In the genomic region with DNA sequence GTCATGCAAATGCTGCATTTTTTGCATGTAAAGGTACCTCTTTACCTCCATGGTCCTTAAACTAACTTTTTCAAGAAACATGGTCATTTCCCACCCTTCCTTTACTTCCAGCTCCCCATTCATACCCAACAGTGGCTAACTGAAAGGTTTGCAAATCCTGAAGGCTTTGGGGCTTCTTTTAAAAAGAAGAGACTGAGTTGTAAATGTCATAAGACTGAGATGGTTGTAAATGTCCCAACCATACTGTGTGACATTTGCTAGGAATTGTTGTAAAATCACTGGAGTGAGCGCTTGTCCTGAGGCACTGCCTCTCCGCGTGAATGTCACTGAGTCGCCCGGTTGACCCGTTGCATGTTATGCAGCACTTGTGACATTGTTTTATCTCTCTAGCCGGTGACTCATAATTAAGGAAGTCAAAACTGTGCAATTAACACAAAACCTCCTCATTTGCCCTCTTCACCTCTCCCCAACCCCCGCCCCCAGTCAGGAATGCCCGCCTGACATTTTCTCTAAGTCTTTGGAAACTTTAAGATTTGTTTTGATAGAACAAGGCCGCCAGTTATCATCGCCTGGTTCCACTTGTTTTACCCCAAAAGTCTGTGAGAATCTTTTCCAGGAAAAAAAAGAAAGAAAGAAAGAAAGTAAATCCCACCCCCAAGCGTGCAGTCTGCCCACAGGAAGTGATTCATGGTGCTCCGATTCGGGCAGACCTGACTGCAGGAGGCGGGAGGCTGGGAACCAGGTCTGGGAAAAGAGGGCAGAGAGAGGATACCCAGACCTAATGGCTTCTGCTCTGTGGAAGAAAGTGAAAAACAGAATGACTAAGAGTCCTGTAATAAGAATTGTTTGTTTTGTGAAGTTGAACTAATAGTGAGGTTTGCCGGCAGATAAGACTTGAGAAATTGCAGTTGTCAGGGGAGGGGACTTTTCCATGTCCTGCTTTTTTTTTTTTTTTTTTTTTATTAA, we compare ENCODE assay signal across 8 cellular contexts.
DNase-seq lines count a peak whose midpoint lies in the region; ATAC-seq and TF ChIP-seq lines count a peak whose summit lies in the region.

No MANE protein-coding gene starts in this region.

- H3K4me1 Mint-ChIP-seq in activated T-helper 1 cell treated with anti-CD3 and anti-CD28 coated beads, Interleukin-12 subunit alpha, Interleukin-12 subunit beta, Interleukin-2, Interleukin-4 antibody, amounts not matched to agents 30 ng/mL and 10 ng/mL and 1 ng/mL, durations not matched to agents 14 hours and 24 hours and 36 hours (ENCODE audit: low read depth) = peaks cover 81% of the 10 kb centered on the region

- no peak overlapping the region for H3K4me3 ChIP-seq in prostate gland

- peak overlapping the region; percentile 48 for H3K4me3 Mint-ChIP-seq in activated T-helper 1 cell treated with anti-CD3 and anti-CD28 coated beads, Interleukin-12 subunit alpha, Interleukin-12 subunit beta, Interleukin-2, Interleukin-4 antibody, amounts not matched to agents 30 ng/mL and 10 ng/mL and 1 ng/mL, durations not matched to agents 14 hours and 24 hours and 36 hours

- no peak for TF ChIP-seq CTCF in prostate gland (IDR thresholded peaks at IDR 0.05)

- peaks cover 36% of the 10 kb centered on the region for H3K4me1 ChIP-seq in prostate gland (replicated peaks)

- H3K36me3 ChIP-seq in prostate gland = no peaks in the 10 kb centered on the region

- intact Hi-C loops in activated T-helper 1 cell treated with anti-CD3 and anti-CD28 coated beads, Interleukin-12 subunit alpha, Interleukin-12 subunit beta, Interleukin-2, Interleukin-4 antibody, amounts not matched to agents 30 ng/mL and 10 ng/mL and 1 ng/mL, durations not matched to agents 14 hours and 24 hours and 36 hours (cut with micrococcal nuclease) = loop anchor here (1.0 to 5.0 kb wide), 5 partner anchors 19 to 128 kb away; no protein-coding TSS in a partner anchor
- intact Hi-C loops in prostate gland (cut with DNase I) = no loop called here

- 64% methylated on average over 16 of the region's 16 CpGs for WGBS in prostate gland

- no peak for ATAC-seq in GM18511 (IDR thresholded peaks at IDR 0.05; ENCODE audit: unreplicated experiment)
- no peak for ATAC-seq in HG03280 (IDR thresholded peaks at IDR 0.05; ENCODE audit: unreplicated experiment)
- no peak for ATAC-seq in GM19452 (IDR thresholded peaks at IDR 0.05; ENCODE audit: unreplicated experiment)

- H3K36me3 Mint-ChIP-seq in activated T-helper 1 cell treated with anti-CD3 and anti-CD28 coated beads, Interleukin-12 subunit alpha, Interleukin-12 subunit beta, Interleukin-2, Interleukin-4 antibody, amounts not matched to agents 30 ng/mL and 10 ng/mL and 1 ng/mL, durations not matched to agents 14 hours and 24 hours and 36 hours (ENCODE audit: low read depth) = peaks cover 32% of the 10 kb centered on the region

- DNase-seq in G401 (ENCODE audit: low spot score) (peak; percentile 22), NCI-H69 (lab: John Stamatoyannopoulos, UW) (peak; percentile 71), glomerular endothelial cell (ENCODE audit: extremely low read depth, low read depth, low spot score) (peak; percentile 94), prostate gland (ENCODE audit: low spot score) (no peak)
- peak; percentile 21 for DNase-seq in activated T-helper 1 cell treated with anti-CD3 and anti-CD28 coated beads, Interleukin-12 subunit alpha, Interleukin-12 subunit beta, Interleukin-2, Interleukin-4 antibody, amounts not matched to agents 30 ng/mL and 10 ng/mL and 1 ng/mL, durations not matched to agents 14 hours and 24 hours and 36 hours (ENCODE audit: low spot score)

- no peaks in the 10 kb centered on the region for H3K27me3 Mint-ChIP-seq in activated T-helper 1 cell treated with anti-CD3 and anti-CD28 coated beads, Interleukin-12 subunit alpha, Interleukin-12 subunit beta, Interleukin-2, Interleukin-4 antibody, amounts not matched to agents 30 ng/mL and 10 ng/mL and 1 ng/mL, durations not matched to agents 14 hours and 24 hours and 36 hours (ENCODE audit: insufficient read depth)

- peak overlapping the region; percentile 59 to 91 for H3K27ac ChIP-seq in prostate gland

- no peaks in the 10 kb centered on the region for H3K9me3 ChIP-seq in prostate gland

- peak overlapping the region; percentile 91 for H3K27ac Mint-ChIP-seq in activated T-helper 1 cell treated with anti-CD3 and anti-CD28 coated beads, Interleukin-12 subunit alpha, Interleukin-12 subunit beta, Interleukin-2, Interleukin-4 antibody, amounts not matched to agents 30 ng/mL and 10 ng/mL and 1 ng/mL, durations not matched to agents 14 hours and 24 hours and 36 hours

- H3K27me3 ChIP-seq in prostate gland (replicated peaks; ENCODE audit: insufficient read depth) = no peaks in the 10 kb centered on the region

- in situ Hi-C loops in G401 (cut with HindIII; ENCODE audit: low sequenced_read_pairs) = no loop called here

- TF ChIP-seq POLR2A in prostate gland (IDR thresholded peaks at IDR 0.05) = no peak

- H3K9me3 Mint-ChIP-seq in activated T-helper 1 cell treated with anti-CD3 and anti-CD28 coated beads, Interleukin-12 subunit alpha, Interleukin-12 subunit beta, Interleukin-2, Interleukin-4 antibody, amounts not matched to agents 30 ng/mL and 10 ng/mL and 1 ng/mL, durations not matched to agents 14 hours and 24 hours and 36 hours = no peaks in the 10 kb centered on the region
